In the genomic region with DNA sequence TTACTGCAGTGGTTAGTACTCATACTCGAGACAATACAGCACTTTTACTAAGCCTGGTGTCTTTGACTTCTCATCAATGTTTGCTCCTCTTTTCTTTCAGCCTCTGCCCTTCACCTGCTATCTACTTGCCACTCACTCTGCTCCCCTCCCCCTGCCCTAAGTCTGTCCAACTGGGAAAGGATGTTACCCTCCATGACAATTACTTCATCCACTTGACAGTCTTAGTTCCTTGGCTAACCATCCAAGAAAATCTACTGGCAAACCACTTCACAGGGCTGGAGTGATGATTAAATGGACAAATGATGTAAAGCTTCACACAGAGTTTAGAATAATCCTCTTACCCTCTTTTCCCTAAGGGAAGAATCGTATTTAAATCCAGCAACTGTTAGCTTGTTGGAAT, we compare ENCODE assay signal across 16 cellular contexts.
DNase-seq lines count a peak whose midpoint lies in the region; ATAC-seq and TF ChIP-seq lines count a peak whose summit lies in the region.
"Had no signal": no experiment of that assay in that cellular context is flagged by ENCODE, and none has a peak within 500 bp of the region (broad histone marks: within the 10 kb centered on the region; RNA-seq: fewer than 3 reads in every experiment).

No MANE protein-coding gene starts in this region.

- H3K4me3 ChIP-seq in HEK293 (ENCODE audit: low read depth, low read length) (no peak overlapping the region), MM.1S (ENCODE audit: low read length) (no peak overlapping the region), foreskin fibroblast (ENCODE audit: low read depth in 1 of 2, low read length in 2 of 2) (no peak overlapping the region)
- H3K4me3 ChIP-seq: A549, BLaER1 had no signal

- H4K20me1 ChIP-seq in MM.1S (ENCODE audit: insufficient read depth, low read length) = no peaks in the 10 kb centered on the region
- H4K20me1 ChIP-seq: BLaER1 had no signal

- POLR2A ChIA-PET in HEK293 (lab: Yijun Ruan, JAX) = no interaction called here

- no peaks in the 10 kb centered on the region for H3K27me3 ChIP-seq in MM.1S (replicated peaks; ENCODE audit: insufficient read depth, low read length)
- H3K27me3 ChIP-seq: BLaER1 had no signal

- no peak overlapping the region for H2AFZ ChIP-seq in MM.1S (ENCODE audit: low read length)

- H3K9me2 ChIP-seq in MM.1S (replicated peaks; ENCODE audit: insufficient read depth, low read length) = no peaks in the 10 kb centered on the region

- H3K9ac ChIP-seq in MM.1S (ENCODE audit: low read length) = no peak overlapping the region
- H3K9ac ChIP-seq: BLaER1 had no signal

- H3K27ac ChIP-seq in HEK293 (ENCODE audit: extremely low read depth, low read depth, low read length) (no peak overlapping the region), MM.1S (ENCODE audit: low read length) (no peak overlapping the region)
- H3K27ac ChIP-seq: A549, BLaER1, HL-60 had no signal

- H3K4me1 ChIP-seq in HEK293 (ENCODE audit: control insufficient read depth, insufficient read depth, low read length) = no peaks in the 10 kb centered on the region
- H3K4me1 ChIP-seq in MM.1S (ENCODE audit: low read length) = no peaks in the 10 kb centered on the region
- H3K4me1 ChIP-seq: A549, BLaER1, Caco-2 had no signal

- no peak overlapping the region for H3K4me2 ChIP-seq in MM.1S (ENCODE audit: low read depth, low read length)
- H3K4me2 ChIP-seq: A549, BLaER1 had no signal

- ATAC-seq in GM18868 (IDR thresholded peaks at IDR 0.05; ENCODE audit: unreplicated experiment) = no peak
- ATAC-seq: A549 had no signal

- CTCF ChIA-PET in HEK293 (lab: Yijun Ruan, JAX) = interaction anchor here (0.8 kb wide), 1 partner anchor 835 kb away, joined by 6 read pairs; no protein-coding TSS in a partner anchor

- H3K36me3 ChIP-seq in HEK293 (ENCODE audit: control insufficient read depth in 2 of 2, insufficient read depth in 1 of 2, low read length in 2 of 2) (no peaks in the 10 kb centered on the region), MM.1S (replicated peaks; ENCODE audit: insufficient read depth, low read length) (no peaks in the 10 kb centered on the region)
- H3K36me3 ChIP-seq: BLaER1 had no signal

- DNase-seq in NCI-H2227 (lab: John Stamatoyannopoulos, UW; ENCODE audit: unreplicated experiment) (peak; percentile 46), NCI-H82 treated with DMSO at 0.1 percent for 48 hours (lab: John Stamatoyannopoulos, UW; ENCODE audit: unreplicated experiment) (peak; percentile 73), T-helper 9 cell (no peak), MM.1S (no peak), foreskin fibroblast (no peak)
- DNase-seq: Caco-2; CD8-positive, alpha-beta memory T cell; DMS 273 treated with DMSO at 0.1 percent for 48 hours; DMS79 treated with DMSO at 0.1 percent for 48 hours; EL; HCEC 1CT had no signal

- no peaks in the 10 kb centered on the region for H3K9me3 ChIP-seq in HEK293 (ENCODE audit: control insufficient read depth, insufficient read depth, low read depth, low read length)
- no peaks in the 10 kb centered on the region for H3K9me3 ChIP-seq in MM.1S (replicated peaks; ENCODE audit: insufficient read depth, low read length)
- H3K9me3 ChIP-seq: A549, Caco-2 had no signal

- H3K79me2 ChIP-seq in MM.1S (ENCODE audit: low read length) = no peaks in the 10 kb centered on the region

- TF ChIP-seq CTCF in HEK293 (tag by site-specific recombination; IDR thresholded peaks at IDR 0.05) (no peak), MM.1S (IDR thresholded peaks at IDR 0.05; ENCODE audit: low read length) (no peak), foreskin fibroblast (IDR thresholded peaks at IDR 0.05; ENCODE audit: low read depth, low read length) (no peak)

- H3F3A ChIP-seq in MM.1S (ENCODE audit: insufficient read depth, low read length) = no peaks in the 10 kb centered on the region

TF ChIP-seq in HEK293, 187 proteins besides CTCF, POLR2A, EP300 and RAD21:
- TF ChIP-seq, protein P1, sequence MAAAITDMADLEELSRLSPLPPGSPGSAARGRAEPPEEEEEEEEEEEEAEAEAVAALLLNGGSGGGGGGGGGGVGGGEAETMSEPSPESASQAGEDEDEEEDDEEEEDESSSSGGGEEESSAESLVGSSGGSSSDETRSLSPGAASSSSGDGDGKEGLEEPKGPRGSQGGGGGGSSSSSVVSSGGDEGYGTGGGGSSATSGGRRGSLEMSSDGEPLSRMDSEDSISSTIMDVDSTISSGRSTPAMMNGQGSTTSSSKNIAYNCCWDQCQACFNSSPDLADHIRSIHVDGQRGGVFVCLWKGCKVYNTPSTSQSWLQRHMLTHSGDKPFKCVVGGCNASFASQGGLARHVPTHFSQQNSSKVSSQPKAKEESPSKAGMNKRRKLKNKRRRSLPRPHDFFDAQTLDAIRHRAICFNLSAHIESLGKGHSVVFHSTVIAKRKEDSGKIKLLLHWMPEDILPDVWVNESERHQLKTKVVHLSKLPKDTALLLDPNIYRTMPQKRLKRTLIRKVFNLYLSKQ (tag by site-specific recombination; IDR thresholded peaks at IDR 0.05; ENCODE audit: borderline replicate concordance) = no peak
- TF ChIP-seq ZNF596 (tag by site-specific recombination; IDR thresholded peaks at IDR 0.05) (no peak), ZBTB21 (tag by site-specific recombination; IDR thresholded peaks at IDR 0.05) (no peak), YY2 (tag by site-specific recombination; IDR thresholded peaks at IDR 0.05) (no peak), EGR2 (tag by site-specific recombination; IDR thresholded peaks at IDR 0.05; ENCODE audit: low read depth) (no peak), ZNF10 (tag by site-specific recombination; IDR thresholded peaks at IDR 0.05) (peak; percentile 60; the same call in 1 of the 2 replicates), ZNF510 (tag by site-specific recombination; IDR thresholded peaks at IDR 0.05; ENCODE audit: insufficient replicate concordance) (no peak)
- TF ChIP-seq, protein P2, sequence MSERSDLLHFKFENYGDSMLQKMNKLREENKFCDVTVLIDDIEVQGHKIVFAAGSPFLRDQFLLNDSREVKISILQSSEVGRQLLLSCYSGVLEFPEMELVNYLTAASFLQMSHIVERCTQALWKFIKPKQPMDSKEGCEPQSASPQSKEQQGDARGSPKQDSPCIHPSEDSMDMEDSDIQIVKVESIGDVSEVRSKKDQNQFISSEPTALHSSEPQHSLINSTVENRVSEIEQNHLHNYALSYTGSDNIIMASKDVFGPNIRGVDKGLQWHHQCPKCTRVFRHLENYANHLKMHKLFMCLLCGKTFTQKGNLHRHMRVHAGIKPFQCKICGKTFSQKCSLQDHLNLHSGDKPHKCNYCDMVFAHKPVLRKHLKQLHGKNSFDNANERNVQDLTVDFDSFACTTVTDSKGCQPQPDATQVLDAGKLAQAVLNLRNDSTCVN (tag by site-specific recombination; optimal IDR thresholded peaks at IDR 0.05) = no peak
- TF ChIP-seq, protein P3, sequence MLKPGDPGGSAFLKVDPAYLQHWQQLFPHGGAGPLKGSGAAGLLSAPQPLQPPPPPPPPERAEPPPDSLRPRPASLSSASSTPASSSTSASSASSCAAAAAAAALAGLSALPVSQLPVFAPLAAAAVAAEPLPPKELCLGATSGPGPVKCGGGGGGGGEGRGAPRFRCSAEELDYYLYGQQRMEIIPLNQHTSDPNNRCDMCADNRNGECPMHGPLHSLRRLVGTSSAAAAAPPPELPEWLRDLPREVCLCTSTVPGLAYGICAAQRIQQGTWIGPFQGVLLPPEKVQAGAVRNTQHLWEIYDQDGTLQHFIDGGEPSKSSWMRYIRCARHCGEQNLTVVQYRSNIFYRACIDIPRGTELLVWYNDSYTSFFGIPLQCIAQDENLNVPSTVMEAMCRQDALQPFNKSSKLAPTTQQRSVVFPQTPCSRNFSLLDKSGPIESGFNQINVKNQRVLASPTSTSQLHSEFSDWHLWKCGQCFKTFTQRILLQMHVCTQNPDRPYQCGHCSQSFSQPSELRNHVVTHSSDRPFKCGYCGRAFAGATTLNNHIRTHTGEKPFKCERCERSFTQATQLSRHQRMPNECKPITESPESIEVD (tag by site-specific recombination; IDR thresholded peaks at IDR 0.05) = 0 out of 2 replicates have a peak, but pooled peaks have one; percentile 30

Comparison
In these comparisons a context has a peak if more than half of its experiments do, and no peak if none do; other contexts are left out.
1. DNase-seq: peak in NCI-H2227 (single experiment) and NCI-H82 treated with DMSO at 0.1 percent for 48 hours (single experiment); none in T-helper 9 cell (single experiment), MM.1S (single experiment) and foreskin fibroblast (0 of 2).